14 cellular contexts compared by ENCODE assay signal in the genomic region with DNA sequence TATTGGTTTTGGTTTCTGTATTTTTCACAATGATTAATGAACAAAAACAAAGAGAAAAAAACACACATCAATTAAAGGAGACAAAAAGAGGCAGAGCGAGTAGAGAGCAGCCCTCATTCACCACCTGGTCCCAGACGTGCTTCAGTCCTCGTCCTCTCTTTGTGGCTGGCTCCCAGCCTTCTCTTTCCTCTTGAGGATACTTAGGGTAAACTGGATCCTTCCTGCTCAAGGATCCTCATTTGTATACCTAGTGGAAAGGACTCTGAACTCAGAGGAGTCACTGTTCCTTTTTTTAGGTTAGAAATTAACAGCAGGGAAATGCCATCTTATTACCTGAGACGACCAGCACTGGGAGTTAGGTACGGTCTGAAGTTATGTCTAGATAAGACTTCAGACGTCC. TPM values are rescaled to one million over a fixed set of nuclear protein-coding genes. Genes with fewer than 3 reads are reported as not detected.
"Had no signal": no experiment of that assay in that cellular context is flagged by ENCODE, and none has a peak within 500 bp of the region (broad histone marks: within the 10 kb centered on the region; RNA-seq: fewer than 3 reads in every experiment).

No MANE protein-coding gene starts in this region.

- DNase-seq: activated CD4-positive, alpha-beta T cell treated with anti-CD3 and anti-CD28 coated beads, Interleukin-2, amount 50 U/mL, for 1 hour; activated T-cell treated with anti-CD3 and anti-CD28 coated beads, Interleukin-2, amount 50 U/mL, for 1 hour; dermis blood vessel endothelial cell; effector memory CD8-positive, alpha-beta T cell; left ventricle myocardium superior; SK-N-SH; stimulated activated naive CD8-positive, alpha-beta T cell treated with anti-CD3 and anti-CD28 coated beads, Interleukin-15, amount 100 ng/mL, for 72 hours; T-cell; T-helper 9 cell had no signal

- ATAC-seq: activated CD4-positive, CD25-positive, alpha-beta regulatory T cell treated with anti-CD3 and anti-CD28 coated beads, Interleukin-2, amount 50 U/mL, for 24 hours; effector memory CD8-positive, alpha-beta T cell; left ventricle myocardium superior; stimulated activated naive CD8-positive, alpha-beta T cell treated with anti-CD3 and anti-CD28 coated beads, Interleukin-15, amount 100 ng/mL, for 72 hours; T-cell had no signal

- H3K27ac Mint-ChIP-seq: activated naive CD4-positive, alpha-beta T cell treated with anti-CD3 and anti-CD28 coated beads, Interleukin-2, amount 10 ng/mL, durations not matched to agents 7 days and 5 days; activated T-helper 2 cell treated with anti-CD3 and anti-CD28 coated beads, Interferon-gamma antibody, Interleukin-2, Interleukin-4, amounts not matched to agents 10 μg/mL and 5 μg/mL and 100 μg/mL, durations not matched to agents 14 hours and 24 hours and 36 hours; stimulated activated naive CD8-positive, alpha-beta T cell treated with anti-CD3 and anti-CD28 coated beads, Interleukin-15, amount 100 ng/mL, for 72 hours; T-cell had no signal

- H3K9me3 Mint-ChIP-seq: activated naive CD4-positive, alpha-beta T cell treated with anti-CD3 and anti-CD28 coated beads, Interleukin-2, amount 10 ng/mL, durations not matched to agents 7 days and 5 days; activated T-helper 2 cell treated with anti-CD3 and anti-CD28 coated beads, Interferon-gamma antibody, Interleukin-2, Interleukin-4, amounts not matched to agents 10 μg/mL and 5 μg/mL and 100 μg/mL, durations not matched to agents 14 hours and 24 hours and 36 hours; effector memory CD8-positive, alpha-beta T cell; stimulated activated naive CD8-positive, alpha-beta T cell treated with anti-CD3 and anti-CD28 coated beads, Interleukin-15, amount 100 ng/mL, for 72 hours; T-cell had no signal

- H3K27me3 Mint-ChIP-seq: activated naive CD4-positive, alpha-beta T cell treated with anti-CD3 and anti-CD28 coated beads, Interleukin-2, amount 10 ng/mL, durations not matched to agents 7 days and 5 days; effector memory CD8-positive, alpha-beta T cell; stimulated activated naive CD8-positive, alpha-beta T cell treated with anti-CD3 and anti-CD28 coated beads, Interleukin-15, amount 100 ng/mL, for 72 hours; T-cell had no signal

- H3K4me3 Mint-ChIP-seq: activated naive CD4-positive, alpha-beta T cell treated with anti-CD3 and anti-CD28 coated beads, Interleukin-2, amount 10 ng/mL, durations not matched to agents 7 days and 5 days; effector memory CD8-positive, alpha-beta T cell; stimulated activated naive CD8-positive, alpha-beta T cell treated with anti-CD3 and anti-CD28 coated beads, Interleukin-15, amount 100 ng/mL, for 72 hours; T-cell had no signal

- H3K9me3 ChIP-seq: SK-N-SH had no signal

RNA-seq across cellular contexts. Expression of a gene that starts 56.2 kb away (rescaled TPM):
- total RNA-seq: bronchial epithelial cell, myocyte, T-cell had no signal
